ENCODE assay signal across 26 cellular contexts in genomic region chr15:87843312-87843711, GRCh38.
"Had no signal": no experiment of that assay in that cellular context is flagged by ENCODE, and none has a peak within 500 bp of the region (broad histone marks: within the 10 kb centered on the region; RNA-seq: fewer than 3 reads in every experiment).

No MANE protein-coding gene starts in this region.

- H3K4me3 Mint-ChIP-seq: mesothelial cell of epicardium; naive thymus-derived CD4-positive, alpha-beta T cell; nephron progenitor cell; stimulated activated naive B cell treated with anti-CD40 and anti-IgM and Interleukin-4, amounts not matched to agents 10 μg/mL and 1 μg/mL and 100 μg/mL, for 72 hours had no signal

- H3K9me3 Mint-ChIP-seq: nephron progenitor cell had no signal

- H3K9me3 ChIP-seq: left ventricle myocardium inferior, ovary, right atrium auricular region, right lobe of liver, testis, thyroid gland, transverse colon, uterus had no signal

- H3K27me3 Mint-ChIP-seq: naive thymus-derived CD4-positive, alpha-beta T cell; stimulated activated naive B cell treated with anti-CD40 and anti-IgM and Interleukin-4, amounts not matched to agents 10 μg/mL and 1 μg/mL and 100 μg/mL, for 72 hours had no signal

- H3K4me1 ChIP-seq: heart right ventricle, left ventricle myocardium inferior, right atrium auricular region, right lobe of liver, stomach, testis, thyroid gland, transverse colon, uterus had no signal

- H3K4me3 ChIP-seq: heart right ventricle, hepatocyte, left ventricle myocardium inferior, lung, mucosa of descending colon, ovary, right atrium auricular region, right lobe of liver, smooth muscle cell, stomach, testis, thyroid gland, transverse colon, uterus had no signal

- H3K36me3 ChIP-seq: heart right ventricle, left ventricle myocardium inferior, ovary, right atrium auricular region, right lobe of liver, stomach, thyroid gland, transverse colon, uterus had no signal

- H3K27me3 ChIP-seq: heart right ventricle, hepatocyte, ovary, right atrium auricular region, right lobe of liver, stomach, testis, thyroid gland, transverse colon, uterus had no signal

- ATAC-seq: heart right ventricle; mucosa of descending colon; naive thymus-derived CD4-positive, alpha-beta T cell; right lobe of liver; stimulated activated naive B cell treated with anti-CD40 and anti-IgM and Interleukin-4, amounts not matched to agents 10 μg/mL and 1 μg/mL and 100 μg/mL, for 72 hours; stimulated activated naive CD8-positive, alpha-beta T cell treated with anti-CD3 and anti-CD28 coated beads, Interleukin-15, Interleukin-2, amounts not matched to agents 100 U/mL and 50 U/mL, for 24 hours had no signal

- H3K4me1 Mint-ChIP-seq: mesothelial cell of epicardium; naive thymus-derived CD4-positive, alpha-beta T cell; nephron progenitor cell; stimulated activated naive B cell treated with anti-CD40 and anti-IgM and Interleukin-4, amounts not matched to agents 10 μg/mL and 1 μg/mL and 100 μg/mL, for 72 hours had no signal

- DNase-seq: heart right ventricle; islet precursor cell; left ventricle myocardium inferior; mesendoderm; mucosa of descending colon; naive thymus-derived CD4-positive, alpha-beta T cell; nephron progenitor cell; ovary; right lobe of liver; stimulated activated CD4-positive, alpha-beta T cell treated with anti-CD3 and anti-CD28 coated beads, Interleukin-1b, Interleukin-23, amount 100 ng/mL, for 48 hours; stimulated activated CD4-positive, alpha-beta T cell treated with anti-CD3 and anti-CD28 coated beads, Interleukin-2, amount 100 ng/mL, for 48 hours; stimulated activated CD4-positive, alpha-beta T cell treated with anti-CD3 and anti-CD28 coated beads, Interleukin-4, amount 100 ng/mL, for 4 hours; stimulated activated CD8-positive, alpha-beta memory T cell treated with anti-CD3 and anti-CD28 coated beads, Interleukin-4, amount 100 ng/mL, for 48 hours; stimulated activated naive B cell treated with anti-CD40 and anti-IgM and Interleukin-4, amounts not matched to agents 10 μg/mL and 1 μg/mL and 100 μg/mL, for 72 hours; stimulated activated naive CD8-positive, alpha-beta T cell treated with anti-CD3 and anti-CD28 coated beads, Interleukin-15, Interleukin-2, amounts not matched to agents 100 U/mL and 50 U/mL, for 24 hours; stomach; testis; thyroid gland; transverse colon; uterus had no signal

- H3K27ac Mint-ChIP-seq: mesothelial cell of epicardium; naive thymus-derived CD4-positive, alpha-beta T cell; nephron progenitor cell; progenitor cell of endocrine pancreas; stimulated activated naive B cell treated with anti-CD40 and anti-IgM and Interleukin-4, amounts not matched to agents 10 μg/mL and 1 μg/mL and 100 μg/mL, for 72 hours had no signal

- H3K27ac ChIP-seq: heart right ventricle, hepatocyte, left ventricle myocardium inferior, ovary, right atrium auricular region, right lobe of liver, stomach, testis, thyroid gland, transverse colon, uterus had no signal

- H3K36me3 Mint-ChIP-seq: mesothelial cell of epicardium; stimulated activated naive B cell treated with anti-CD40 and anti-IgM and Interleukin-4, amounts not matched to agents 10 μg/mL and 1 μg/mL and 100 μg/mL, for 72 hours had no signal
